8 cellular contexts compared by ENCODE assay signal in genomic region chrX:65601530-65602281, GRCh38.
A peak's percentile ranks its signal among the peaks of the same experiment; 100 is the strongest.
DNase-seq lines count a peak whose midpoint lies in the region; ATAC-seq and TF ChIP-seq lines count a peak whose summit lies in the region.

No MANE protein-coding gene starts in this region.

- H2AFZ ChIP-seq in IMR-90 (replicated peaks; ENCODE audit: low read length, poor library complexity) (peak overlapping the region; percentile 82), mesenchymal stem cell (ENCODE audit: low read depth, low read length) (no peak overlapping the region)

- H2BK12ac ChIP-seq in mesenchymal stem cell (ENCODE audit: low read length in 2 of 2), result peak overlapping the region; percentile 42 to 49

- H4K5ac ChIP-seq in IMR-90 (ENCODE audit: low read depth, low read length), result peak overlapping the region; percentile 64

- dilution Hi-C loops in IMR-90 (cut with HindIII; ENCODE audit: low sequenced_read_pairs, unreplicated experiment), result no loop called here

- peak overlapping the region; percentile 90 for H3K14ac ChIP-seq in IMR-90 (replicated peaks; ENCODE audit: low read depth, low read length)
- H3K14ac ChIP-seq in mesenchymal stem cell (ENCODE audit: low read length in 2 of 2), result no peak overlapping the region

- H3K79me1 ChIP-seq in IMR-90 (ENCODE audit: low read depth in 1 of 2, low read length in 2 of 2) (peaks cover 0 to 23% of the 10 kb centered on the region in 2 experiments; a peak in 2 of 4 replicates), mesenchymal stem cell (replicated peaks; ENCODE audit: low read length, poor library complexity, severe bottlenecking) (no peaks in the 10 kb centered on the region)

- peak overlapping the region; percentile 83 for H2BK20ac ChIP-seq in IMR-90 (ENCODE audit: low read depth, low read length)

- H3K36me3 ChIP-seq in IMR-90 (ENCODE audit: control insufficient read depth, insufficient read depth, low read length) (no peaks in the 10 kb centered on the region), mesenchymal stem cell (ENCODE audit: control insufficient read depth in 1 of 2, insufficient read depth in 2 of 2, low read depth in 1 of 2, low read length in 2 of 2) (no peaks in the 10 kb centered on the region), tibial artery (no peaks in the 10 kb centered on the region)

- H3K23ac ChIP-seq in IMR-90 (ENCODE audit: low read depth, low read length) (peak overlapping the region; percentile 90; the same call in 1 of the 2 replicates), mesenchymal stem cell (ENCODE audit: low read length in 2 of 2) (no peak overlapping the region)

- TF ChIP-seq CTCF in IMR-90 (conservative IDR thresholded peaks at IDR 0.05; ENCODE audit: low read depth, low read length) (no peak), VCaP (conservative IDR thresholded peaks at IDR 0.05) (no peak), tibial artery (IDR thresholded peaks at IDR 0.05) (peak; percentile 35 to 44)

- peak overlapping the region; percentile 75 for H3K18ac ChIP-seq in IMR-90 (ENCODE audit: low read depth, low read length)
- peak overlapping the region; percentile 69 to 81 for H3K18ac ChIP-seq in mesenchymal stem cell (ENCODE audit: low read depth in 1 of 2, low read length in 2 of 2)

- peak overlapping the region; percentile 93 for H2AK9ac ChIP-seq in IMR-90 (replicated peaks; ENCODE audit: low read depth, low read length, poor library complexity)

- H3K4me2 ChIP-seq in IMR-90 (ENCODE audit: low read depth, low read length), result no peak overlapping the region
- no peak overlapping the region for H3K4me2 ChIP-seq in mesenchymal stem cell (ENCODE audit: low read length, poor library complexity, severe bottlenecking)

- peak overlapping the region; percentile 72 for H3K27ac ChIP-seq in IMR-90 (ENCODE audit: insufficient read depth, low read length)
- peak overlapping the region; percentile 62 for H3K27ac ChIP-seq in VCaP
- H3K27ac ChIP-seq in mesenchymal stem cell (ENCODE audit: low read length, poor library complexity, severe bottlenecking), result no peak overlapping the region
- peak overlapping the region; percentile 87 to 92 for H3K27ac ChIP-seq in tibial artery

- POLR2A ChIA-PET in IMR-90 (lab: Charles Lee; ENCODE audit: unreplicated experiment), result no interaction called here

- H2BK120ac ChIP-seq in IMR-90 (ENCODE audit: low read depth, low read length), result peak overlapping the region; percentile 90
- H2BK120ac ChIP-seq in mesenchymal stem cell (ENCODE audit: low read depth, low read length), result peak overlapping the region; percentile 64

- H3K4me1 ChIP-seq in IMR-90 (ENCODE audit: control insufficient read depth, insufficient read depth, low read length), result peaks cover 8% of the 10 kb centered on the region
- peaks cover 1% of the 10 kb centered on the region for H3K4me1 ChIP-seq in mesenchymal stem cell (ENCODE audit: control insufficient read depth, insufficient read depth, low read depth, low read length)
- H3K4me1 ChIP-seq in tibial artery, result peaks cover 0 to 53% (median 29%) of the 10 kb centered on the region in 4 donors

- no peak overlapping the region for H3K9ac ChIP-seq in IMR-90 (ENCODE audit: low read depth, low read length)
- H3K9ac ChIP-seq in mesenchymal stem cell (ENCODE audit: low read length), result peak overlapping the region; percentile 54

- H4K91ac ChIP-seq in IMR-90 (ENCODE audit: insufficient read depth, low read depth, low read length) (peak overlapping the region; percentile 78), mesenchymal stem cell (ENCODE audit: low read length) (no peak overlapping the region)

- no CpG with 5 or more reads among the region's 3 CpGs for WGBS in IMR-90 (ENCODE audit: extremely low coverage in 2 of 2, insufficient read length in 1 of 2), 2 experiments
- WGBS in mesenchymal stem cell, result 87% methylated on average over 2 of the region's 3 CpGs

- intact Hi-C loops in IMR-90 (cut with micrococcal nuclease), result no loop called here
- intact Hi-C loops in tibial artery (cut with DNase I; ENCODE audit: low total_unique reads), result no loop called here

- no peaks in the 10 kb centered on the region; the same call in 1 of the 2 replicates for H3K27me3 ChIP-seq in IMR-90 (ENCODE audit: control insufficient read depth, insufficient read depth, low read length)
- peaks cover 0 to 29% of the 10 kb centered on the region in 2 experiments for H3K27me3 ChIP-seq in mesenchymal stem cell (ENCODE audit: control insufficient read depth in 1 of 2, insufficient read depth in 1 of 2, low read length in 2 of 2)
- no peaks in the 10 kb centered on the region for H3K27me3 ChIP-seq in tibial artery

- H3K4ac ChIP-seq in IMR-90 (ENCODE audit: low read depth, low read length) (peak overlapping the region; percentile 96), mesenchymal stem cell (ENCODE audit: low read depth in 1 of 2, low read length in 2 of 2) (peak overlapping the region; percentile 5 to 79)

- no peak for TF ChIP-seq RAD21 in IMR-90 (IDR thresholded peaks at IDR 0.05; ENCODE audit: low read length)

- peaks cover 5% of the 10 kb centered on the region for H3K9me1 ChIP-seq in IMR-90 (ENCODE audit: insufficient read depth, low read length)

- CTCF ChIA-PET in IMR-90 (lab: Yijun Ruan, JAX), result interaction anchor here (0.6 kb wide), 1 partner anchor 100 kb away, joined by 3 read pairs; no protein-coding TSS in a partner anchor

- TF ChIP-seq POLR2A in IMR-90 (IDR thresholded peaks at IDR 0.05; ENCODE audit: low read depth, low read length), result no peak

- H2BK5ac ChIP-seq in IMR-90 (ENCODE audit: low read depth, low read length, poor library complexity, severe bottlenecking), result peak overlapping the region; percentile 87
- H2BK5ac ChIP-seq in mesenchymal stem cell (ENCODE audit: low read depth, low read length, poor library complexity, severe bottlenecking), result no peak overlapping the region

- H3K9me3 ChIP-seq in IMR-90 (ENCODE audit: control insufficient read depth, insufficient read depth, low read length) (no peaks in the 10 kb centered on the region), mesenchymal stem cell (ENCODE audit: control insufficient read depth, low read length) (no peaks in the 10 kb centered on the region), tibial artery (no peaks in the 10 kb centered on the region)

- DNase-seq in GM04504 (ENCODE audit: low read depth) (peak; percentile 57), IMR-90 (peak; percentile 88), dedifferentiated amniotic fluid mesenchymal stem cell (ENCODE audit: extremely low spot score) (peak; percentile 79), mesenchymal stem cell (peak; percentile 89), tibial artery (peak; percentile 88 to 93), NCI-H146 treated with DMSO at 0.1 percent for 48 hours (lab: John Stamatoyannopoulos, UW; ENCODE audit: unreplicated experiment) (no peak), ecto neural progenitor cell (ENCODE audit: low spot score) (no peak)

- H3K4me3 ChIP-seq in IMR-90 (ENCODE audit: insufficient read depth, low read depth, low read length) (no peak overlapping the region), mesenchymal stem cell (ENCODE audit: insufficient read depth in 1 of 2, low read depth in 1 of 2, low read length in 2 of 2) (no peak overlapping the region), tibial artery (no peak overlapping the region)

- in situ Hi-C loops in IMR-90 (cut with MboI; ENCODE audit: low sequenced_read_pairs), result no loop called here

- peak overlapping the region; percentile 97; the same call in 2 of the 3 replicates for H2BK15ac ChIP-seq in IMR-90 (ENCODE audit: low read depth, low read length)
- H2BK15ac ChIP-seq in mesenchymal stem cell (ENCODE audit: low read depth, poor library complexity, severe bottlenecking), result peak overlapping the region; percentile 33

- H2AK5ac ChIP-seq in IMR-90 (ENCODE audit: low read depth, low read length), result peak overlapping the region; percentile 80
- no peak overlapping the region for H2AK5ac ChIP-seq in mesenchymal stem cell (ENCODE audit: low read length, severe bottlenecking)

- BruUV-seq in IMR-90 (replicated peaks; lab: Mats Ljungman, UMichigan), result no TSS peak

- H3K56ac ChIP-seq in IMR-90 (ENCODE audit: extremely low read depth, insufficient read depth, low read length), result peak overlapping the region; percentile 18

- H4K20me1 ChIP-seq in IMR-90 (ENCODE audit: insufficient read depth, low read length), result no peaks in the 10 kb centered on the region

- H4K8ac ChIP-seq in IMR-90 (ENCODE audit: low read depth in 2 of 2, low read length in 2 of 2) (peak overlapping the region; percentile 51 to 84), mesenchymal stem cell (ENCODE audit: low read length) (no peak overlapping the region)

- peak; percentile 73 for ATAC-seq in IMR-90 (ENCODE audit: low read depth)

TF ChIP-seq in IMR-90, 13 proteins besides CTCF, POLR2A, EP300 and RAD21:
- TF ChIP-seq MXI1 (IDR thresholded peaks at IDR 0.05; ENCODE audit: borderline replicate concordance, low read depth, low read length) (no peak), NFE2L2 (IDR thresholded peaks at IDR 0.05; ENCODE audit: low read depth, low read length) (no peak), CEBPB (IDR thresholded peaks at IDR 0.05; ENCODE audit: low read depth, low read length) (peak; percentile 55; the same call in 1 of the 2 replicates), BHLHE40 (IDR thresholded peaks at IDR 0.05; ENCODE audit: low read depth, low read length) (no peak)

Comparison
In these comparisons a context has a peak if more than half of its experiments do, and no peak if none do; other contexts are left out.
1. DNase-seq: peak in GM04504 (single experiment), IMR-90 (single experiment), dedifferentiated amniotic fluid mesenchymal stem cell (single experiment), mesenchymal stem cell (single experiment) and tibial artery (2 of 2); none in NCI-H146 treated with DMSO at 0.1 percent for 48 hours (single experiment) and ecto neural progenitor cell (single experiment).
2. CTCF ChIP-seq: peak in tibial artery (2 of 2); none in IMR-90 (single experiment) and VCaP (single experiment).